ENCODE assay signal across 6 cellular contexts in genomic region chr7:103921692-103922091, GRCh38.
"Had no signal": no experiment of that assay in that cellular context is flagged by ENCODE, and none has a peak within 500 bp of the region (broad histone marks: within the 10 kb centered on the region; RNA-seq: fewer than 3 reads in every experiment).

No MANE protein-coding gene starts in this region.

- FAIRE-seq: HTR-8/SVneo had no signal

- DNase-seq: GOT3, H9, HCEC 1CT, KG1 had no signal

- H3K27ac ChIP-seq: HL-60 had no signal
